Comparison of ENCODE assay signal across 26 cellular contexts in genomic region chr19:44883962-44884361, GRCh38. TPM values are rescaled to one million over a fixed set of nuclear protein-coding genes. Genes with fewer than 3 reads are reported as not detected.
"Had no signal": no experiment of that assay in that cellular context is flagged by ENCODE, and none has a peak within 500 bp of the region (broad histone marks: within the 10 kb centered on the region; RNA-seq: fewer than 3 reads in every experiment).

No MANE protein-coding gene starts in this region.

- H3K9ac ChIP-seq: parathyroid adenoma had no signal

- H3K4me1 Mint-ChIP-seq: stimulated activated memory B cell treated with anti-CD40 and anti-IgM and Interleukin-4, amounts not matched to agents 10 μg/mL and 1 μg/mL and 100 μg/mL, for 72 hours had no signal

- ATAC-seq: activated T-helper 17 cell treated with anti-CD3 and anti-CD28 coated beads, Interleukin-2, amount 50 U/mL, for 72 hours; gastroesophageal sphincter; heart left ventricle; left ventricle myocardium superior; naive thymus-derived CD8-positive, alpha-beta T cell; stimulated activated memory B cell treated with anti-CD40 and anti-IgM and Interleukin-4, amounts not matched to agents 10 μg/mL and 1 μg/mL and 100 μg/mL, for 72 hours had no signal

- H3K9me3 Mint-ChIP-seq: activated B cell treated with CpG ODN at 0.5 μM for 24 hours; activated CD4-positive, alpha-beta memory T cell treated with anti-CD3 and anti-CD28 coated beads for 36 hours; activated T-helper 17 cell treated with anti-CD3 and anti-CD28 coated beads, Interleukin-2, amount 50 U/mL, for 72 hours; naive thymus-derived CD8-positive, alpha-beta T cell; stimulated activated memory B cell treated with anti-CD40 and anti-IgM and Interleukin-4, amounts not matched to agents 10 μg/mL and 1 μg/mL and 100 μg/mL, for 72 hours had no signal

- H3K27me3 ChIP-seq: esophagus muscularis mucosa, gastroesophageal sphincter, heart left ventricle, sigmoid colon had no signal

- H2AFZ ChIP-seq: parathyroid adenoma had no signal

- H3K4me1 ChIP-seq: gastroesophageal sphincter, sigmoid colon had no signal

- FAIRE-seq: bronchial epithelial cell, endothelial cell of umbilical vein had no signal

- H3K27ac ChIP-seq: esophagus muscularis mucosa, gastroesophageal sphincter, heart left ventricle, parathyroid adenoma, sigmoid colon had no signal

- H3K27me3 Mint-ChIP-seq: activated T-helper 17 cell treated with anti-CD3 and anti-CD28 coated beads, Interleukin-2, amount 50 U/mL, for 72 hours had no signal

- H3K4me3 ChIP-seq: esophagus muscularis mucosa, gastroesophageal sphincter, heart left ventricle, sigmoid colon had no signal

- DNase-seq: activated B cell treated with CpG ODN at 0.5 μM for 24 hours; activated CD4-positive, alpha-beta memory T cell treated with anti-CD3 and anti-CD28 coated beads for 36 hours; activated CD4-positive, alpha-beta T cell treated with anti-CD3 and anti-CD28 coated beads for 4 hours; activated naive CD4-positive, alpha-beta T cell; activated T-cell treated with anti-CD3 and anti-CD28 coated beads for 4 hours; aorta; dermis blood vessel endothelial cell; effector memory CD4-positive, alpha-beta T cell; left ventricle myocardium superior; naive thymus-derived CD8-positive, alpha-beta T cell; sigmoid colon; stimulated activated CD4-positive, alpha-beta T cell treated with anti-CD3 and anti-CD28 coated beads, Interleukin-4, amount 100 ng/mL, for 4 hours; T-helper 1 cell; T-helper 9 cell had no signal

- H3K36me3 Mint-ChIP-seq: activated CD4-positive, alpha-beta memory T cell treated with anti-CD3 and anti-CD28 coated beads for 36 hours; naive thymus-derived CD8-positive, alpha-beta T cell; stimulated activated memory B cell treated with anti-CD40 and anti-IgM and Interleukin-4, amounts not matched to agents 10 μg/mL and 1 μg/mL and 100 μg/mL, for 72 hours had no signal

- H3K9me3 ChIP-seq: esophagus muscularis mucosa, gastroesophageal sphincter, heart left ventricle, sigmoid colon had no signal

- H3K27ac Mint-ChIP-seq: activated B cell treated with CpG ODN at 0.5 μM for 24 hours; activated CD4-positive, alpha-beta memory T cell treated with anti-CD3 and anti-CD28 coated beads for 36 hours; activated T-helper 17 cell treated with anti-CD3 and anti-CD28 coated beads, Interleukin-2, amount 50 U/mL, for 72 hours; stimulated activated memory B cell treated with anti-CD40 and anti-IgM and Interleukin-4, amounts not matched to agents 10 μg/mL and 1 μg/mL and 100 μg/mL, for 72 hours had no signal

- H3K4me3 Mint-ChIP-seq: activated B cell treated with CpG ODN at 0.5 μM for 24 hours; activated CD4-positive, alpha-beta memory T cell treated with anti-CD3 and anti-CD28 coated beads for 36 hours; activated T-helper 17 cell treated with anti-CD3 and anti-CD28 coated beads, Interleukin-2, amount 50 U/mL, for 72 hours; stimulated activated memory B cell treated with anti-CD40 and anti-IgM and Interleukin-4, amounts not matched to agents 10 μg/mL and 1 μg/mL and 100 μg/mL, for 72 hours had no signal

RNA-seq across cellular contexts. Expression of gene APOE, which starts 21.6 kb away (rescaled TPM):
- total RNA-seq: activated B cell treated with CpG ODN at 0.5 μM for 24 hours had no signal
- polyA plus RNA-seq: naive thymus-derived CD8-positive, alpha-beta T cell had no signal

RNA-seq across cellular contexts. Expression of gene APOC1, which starts 30.4 kb away (rescaled TPM):
- polyA plus RNA-seq: naive thymus-derived CD8-positive, alpha-beta T cell had no signal

RNA-seq across cellular contexts. Expression of gene APOC4, which starts 58.1 kb away (rescaled TPM):
- total RNA-seq: activated B cell treated with CpG ODN at 0.5 μM for 24 hours; activated CD4-positive, alpha-beta memory T cell treated with anti-CD3 and anti-CD28 coated beads for 36 hours; activated T-helper 17 cell treated with anti-CD3 and anti-CD28 coated beads, Interleukin-2, amount 50 U/mL, for 72 hours; aorta; bronchial epithelial cell; cerebellum; dermis blood vessel endothelial cell; endothelial cell of umbilical vein; esophagus muscularis mucosa; gastroesophageal sphincter; heart left ventricle; kidney epithelial cell; left ventricle myocardium superior; mucosa of gallbladder; naive thymus-derived CD8-positive, alpha-beta T cell; sigmoid colon; urinary bladder had no signal
- polyA plus RNA-seq: aorta; endothelial cell of umbilical vein; heart left ventricle; naive thymus-derived CD8-positive, alpha-beta T cell; sigmoid colon; urinary bladder had no signal
